Comparison of ENCODE assay signal across 8 cellular contexts in the genomic region with DNA sequence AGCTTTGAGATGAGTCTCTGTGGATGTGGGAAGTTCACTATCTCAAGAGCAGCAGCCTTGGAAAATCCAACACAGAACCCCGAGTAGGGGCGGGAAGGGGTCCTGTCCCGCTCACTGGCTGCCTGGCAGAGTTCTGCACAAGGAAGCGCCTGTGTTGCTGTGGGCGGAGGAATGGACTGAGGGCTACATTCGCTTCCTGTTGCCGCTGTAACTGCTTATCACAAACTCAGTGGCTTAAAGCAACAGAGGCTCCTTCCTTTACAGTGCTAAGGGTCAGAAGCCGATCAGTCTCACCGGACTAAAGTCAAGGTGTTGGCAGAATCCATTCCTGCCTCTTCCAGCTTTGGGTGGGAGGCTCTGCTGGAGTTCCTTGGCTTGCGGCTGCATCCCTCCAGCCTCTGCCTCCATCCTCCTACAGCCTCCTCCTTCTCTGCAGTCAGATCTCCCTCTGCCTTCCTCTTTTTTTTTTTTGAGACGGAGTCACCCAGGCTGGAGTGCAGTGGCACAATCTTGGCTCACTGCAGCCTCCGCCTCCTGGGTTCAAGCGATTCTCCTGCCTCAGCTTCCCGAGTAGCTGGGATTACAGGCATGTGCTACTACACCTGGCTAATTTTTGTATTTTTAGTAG.
A peak's percentile ranks its signal among the peaks of the same experiment; 100 is the strongest.
DNase-seq lines count a peak whose midpoint lies in the region; ATAC-seq and TF ChIP-seq lines count a peak whose summit lies in the region.

No MANE protein-coding gene starts in this region.

- H3K36me3 ChIP-seq in CD4-positive, CD25-positive, alpha-beta regulatory T cell (ENCODE audit: control insufficient read depth, insufficient read depth, low read length), result no peaks in the 10 kb centered on the region
- no peaks in the 10 kb centered on the region for H3K36me3 ChIP-seq in left ventricle myocardium inferior
- H3K36me3 ChIP-seq in stomach, result peaks cover 0 to 4% (median 0%) of the 10 kb centered on the region in 4 donors
- peaks cover 3% of the 10 kb centered on the region for H3K36me3 ChIP-seq in BE2C

- intact Hi-C loops in activated CD8-positive, alpha-beta T cell treated with anti-CD3 and anti-CD28 coated beads for 36 hours (cut with micrococcal nuclease), result no loop called here
- intact Hi-C loops in left ventricle myocardium inferior (cut with micrococcal nuclease) (no loop called here), stomach (cut with DNase I; ENCODE audit: low total_unique reads) (no loop called here)

- TF ChIP-seq EP300 in stomach (IDR thresholded peaks at IDR 0.05), result no peak

- POLR2A ChIA-PET in activated CD8-positive, alpha-beta T cell treated with anti-CD3 and anti-CD28 coated beads for 36 hours (lab: Charles Lee), result interaction anchor here (0.7 to 6.1 kb wide), 17 partner anchors 7 to 121 kb away, joined by 3 to 96 read pairs (median 9); no protein-coding TSS in a partner anchor

- peaks cover 9 to 90% (median 68%) of the 10 kb centered on the region in 4 donors for H3K4me1 Mint-ChIP-seq in CD4-positive, CD25-positive, alpha-beta regulatory T cell
- peaks cover 82% of the 10 kb centered on the region for H3K4me1 Mint-ChIP-seq in activated CD8-positive, alpha-beta T cell treated with anti-CD3 and anti-CD28 coated beads for 36 hours (ENCODE audit: low read depth)

- no peaks in the 10 kb centered on the region for H3K27me3 ChIP-seq in CD4-positive, CD25-positive, alpha-beta regulatory T cell (ENCODE audit: control insufficient read depth, insufficient read depth, low read length)
- H3K27me3 ChIP-seq in left ventricle myocardium inferior (ENCODE audit: low read depth) (no peaks in the 10 kb centered on the region), stomach (no peaks in the 10 kb centered on the region), BE2C (no peaks in the 10 kb centered on the region)

- no peaks in the 10 kb centered on the region for H3K27me3 Mint-ChIP-seq in CD4-positive, CD25-positive, alpha-beta regulatory T cell
- no peaks in the 10 kb centered on the region for H3K27me3 Mint-ChIP-seq in activated CD8-positive, alpha-beta T cell treated with anti-CD3 and anti-CD28 coated beads for 36 hours

- TF ChIP-seq POLR2A in stomach (IDR thresholded peaks at IDR 0.05), result no peak

- TF ChIP-seq CTCF in activated CD8-positive, alpha-beta T cell treated with anti-CD3 and anti-CD28 coated beads for 36 hours (IDR thresholded peaks at IDR 0.05), result no peak
- no peak for TF ChIP-seq CTCF in left ventricle myocardium inferior (IDR thresholded peaks at IDR 0.05; ENCODE audit: borderline replicate concordance)
- TF ChIP-seq CTCF in stomach (IDR thresholded peaks at IDR 0.05), result no peak
- TF ChIP-seq CTCF in BE2C (IDR thresholded peaks at IDR 0.05; ENCODE audit: low read depth, low read length), result no peak

- CTCF ChIA-PET in activated CD8-positive, alpha-beta T cell treated with anti-CD3 and anti-CD28 coated beads for 36 hours (lab: Charles Lee), result interaction anchor here (1.0 to 3.9 kb wide), 11 partner anchors 10 to 567 kb away, joined by 3 to 38 read pairs (median 7); no protein-coding TSS in a partner anchor

- H3K9me3 ChIP-seq in CD4-positive, CD25-positive, alpha-beta regulatory T cell (ENCODE audit: control insufficient read depth in 2 of 2, low read length in 2 of 2), result no peaks in the 10 kb centered on the region
- H3K9me3 ChIP-seq in left ventricle myocardium inferior (replicated peaks), result no peaks in the 10 kb centered on the region
- no peaks in the 10 kb centered on the region for H3K9me3 ChIP-seq in stomach
- H3K9me3 ChIP-seq in BE2C, result no peaks in the 10 kb centered on the region

- peak; percentile 52 to 91 (median 76) for DNase-seq in CD4-positive, CD25-positive, alpha-beta regulatory T cell
- DNase-seq in activated CD8-positive, alpha-beta T cell treated with anti-CD3 and anti-CD28 coated beads for 36 hours, result peak; percentile 85
- DNase-seq in left ventricle myocardium inferior, result no peak
- peak; percentile 77 for DNase-seq in stomach
- no peak for DNase-seq in NCI-H526 (lab: John Stamatoyannopoulos, UW)
- DNase-seq in BE2C, result no peak
- DNase-seq in cerebellar cortex (ENCODE audit: low spot score), result no peak

- ATAC-seq in CD4-positive, CD25-positive, alpha-beta regulatory T cell (ENCODE audit: low read depth in 2 of 2), result peak; percentile 31 to 37
- peak; percentile 6 for ATAC-seq in HG02970 (IDR thresholded peaks at IDR 0.05; ENCODE audit: low FRiP score, unreplicated experiment)
- peak; percentile 34 for ATAC-seq in activated CD8-positive, alpha-beta T cell treated with anti-CD3 and anti-CD28 coated beads for 36 hours

- H3K4me3 ChIP-seq in CD4-positive, CD25-positive, alpha-beta regulatory T cell (ENCODE audit: low read depth, low read length), result peak overlapping the region; percentile 86
- peak overlapping the region; percentile 15 for H3K4me3 ChIP-seq in left ventricle myocardium inferior
- peak overlapping the region in 2 of 4 donors; percentile 6 to 30 for H3K4me3 ChIP-seq in stomach
- H3K4me3 ChIP-seq in BE2C (ENCODE audit: low read depth, low read length), result no peak overlapping the region

- H3K27ac Mint-ChIP-seq in CD4-positive, CD25-positive, alpha-beta regulatory T cell, result peak overlapping the region; percentile 98 to 100 (median 99)
- H3K27ac Mint-ChIP-seq in activated CD8-positive, alpha-beta T cell treated with anti-CD3 and anti-CD28 coated beads for 36 hours, result peak overlapping the region; percentile 94

- peak overlapping the region; percentile 96 for H3K27ac ChIP-seq in CD4-positive, CD25-positive, alpha-beta regulatory T cell (ENCODE audit: insufficient read depth, low read length, poor library complexity, severe bottlenecking)
- H3K27ac ChIP-seq in left ventricle myocardium inferior (replicated peaks), result peak overlapping the region; percentile 88
- H3K27ac ChIP-seq in stomach, result peak overlapping the region; percentile 70 to 93 (median 87)

- WGBS in stomach, 5 donors, result 10 to 32% (median 15%) methylated on average over 9 to 14 of the region's 14 CpGs

- peaks cover 7% of the 10 kb centered on the region for H3K36me3 Mint-ChIP-seq in CD4-positive, CD25-positive, alpha-beta regulatory T cell
- peaks cover 45% of the 10 kb centered on the region for H3K36me3 Mint-ChIP-seq in activated CD8-positive, alpha-beta T cell treated with anti-CD3 and anti-CD28 coated beads for 36 hours (ENCODE audit: low read depth)

- H3K4me3 Mint-ChIP-seq in CD4-positive, CD25-positive, alpha-beta regulatory T cell, result peak overlapping the region; percentile 84 to 96 (median 92)
- H3K4me3 Mint-ChIP-seq in activated CD8-positive, alpha-beta T cell treated with anti-CD3 and anti-CD28 coated beads for 36 hours, result peak overlapping the region; percentile 77

- H3K4me1 ChIP-seq in CD4-positive, CD25-positive, alpha-beta regulatory T cell (ENCODE audit: control insufficient read depth, insufficient read depth, low read length, poor library complexity, severe bottlenecking), result peaks cover 98% of the 10 kb centered on the region
- H3K4me1 ChIP-seq in left ventricle myocardium inferior (peaks cover 84% of the 10 kb centered on the region), stomach (peaks cover 79 to 100% (median 88%) of the 10 kb centered on the region in 4 donors), BE2C (peaks cover 26% of the 10 kb centered on the region)

- H3K9me3 Mint-ChIP-seq in CD4-positive, CD25-positive, alpha-beta regulatory T cell, result no peaks in the 10 kb centered on the region
- H3K9me3 Mint-ChIP-seq in activated CD8-positive, alpha-beta T cell treated with anti-CD3 and anti-CD28 coated beads for 36 hours, result no peaks in the 10 kb centered on the region

Comparison
In these comparisons a context has a peak if more than half of its experiments do, and no peak if none do; other contexts are left out.
1. DNase-seq: peak in CD4-positive, CD25-positive, alpha-beta regulatory T cell (3 of 3), activated CD8-positive, alpha-beta T cell treated with anti-CD3 and anti-CD28 coated beads for 36 hours (single experiment) and stomach (single experiment); none in left ventricle myocardium inferior (single experiment), NCI-H526 (0 of 2), BE2C (single experiment) and cerebellar cortex (single experiment).
2. Peak in every context shown above with its lines, with median percentiles within 50 percentile points of each other: ATAC-seq and H3K27ac ChIP-seq.